17 cellular contexts compared by ENCODE assay signal in genomic region chr11:118048472-118049370, GRCh38. TPM values are rescaled to one million over a fixed set of nuclear protein-coding genes. Genes with fewer than 3 reads are reported as not detected.
A peak's percentile ranks its signal among the peaks of the same experiment; 100 is the strongest.
DNase-seq lines count a peak whose midpoint lies in the region; ATAC-seq and TF ChIP-seq lines count a peak whose summit lies in the region.
"Had no signal": no experiment of that assay in that cellular context is flagged by ENCODE, and none has a peak within 500 bp of the region (broad histone marks: within the 10 kb centered on the region; RNA-seq: fewer than 3 reads in every experiment).

No MANE protein-coding gene starts in this region.

- H3K9me3 ChIP-seq in CD4-positive, alpha-beta T cell (ENCODE audit: control insufficient read depth, low read length) = no peaks in the 10 kb centered on the region
- no peaks in the 10 kb centered on the region for H3K9me3 ChIP-seq in naive thymus-derived CD4-positive, alpha-beta T cell (ENCODE audit: control insufficient read depth in 2 of 3, low read length in 3 of 3)
- H3K9me3 ChIP-seq in SJCRH30 (replicated peaks) = no peaks in the 10 kb centered on the region
- H3K9me3 ChIP-seq: gastroesophageal sphincter, ovary, vagina had no signal

- no peaks in the 10 kb centered on the region for H3K36me3 ChIP-seq in naive thymus-derived CD4-positive, alpha-beta T cell (ENCODE audit: control insufficient read depth in 2 of 3, insufficient read depth in 3 of 3, low read length in 3 of 3)
- H3K36me3 ChIP-seq in SJCRH30 = no peaks in the 10 kb centered on the region
- H3K36me3 ChIP-seq: gastroesophageal sphincter, ovary, vagina had no signal

- H3K4me1 ChIP-seq in naive thymus-derived CD4-positive, alpha-beta T cell (ENCODE audit: control insufficient read depth in 2 of 2, insufficient read depth in 2 of 2, low read length in 2 of 2) = peaks cover 88 to 96% of the 10 kb centered on the region in 2 donors
- no peaks in the 10 kb centered on the region for H3K4me1 ChIP-seq in SJCRH30
- H3K4me1 ChIP-seq: gastroesophageal sphincter, vagina had no signal

- no peak for ATAC-seq in CD4-positive, alpha-beta T cell (ENCODE audit: poor library complexity)
- no peak for ATAC-seq in naive thymus-derived CD4-positive, alpha-beta T cell
- ATAC-seq: gastroesophageal sphincter had no signal

- peaks cover 93% of the 10 kb centered on the region for H3K4me1 Mint-ChIP-seq in CD4-positive, alpha-beta T cell (ENCODE audit: low read depth)
- H3K4me1 Mint-ChIP-seq in naive thymus-derived CD4-positive, alpha-beta T cell = peaks cover 66 to 96% (median 87%) of the 10 kb centered on the region in 7 donors

- intact Hi-C loops in CD4-positive, alpha-beta T cell (cut with DNase I, micrococcal nuclease) = loop anchor here in 1 of 2 experiments (5.0 kb wide), 1 partner anchor 41 kb away; no protein-coding TSS in a partner anchor
- intact Hi-C loops in naive thymus-derived CD4-positive, alpha-beta T cell (cut with micrococcal nuclease) = no loop called here

- H3K27me3 Mint-ChIP-seq in CD4-positive, alpha-beta T cell = no peaks in the 10 kb centered on the region
- no peaks in the 10 kb centered on the region for H3K27me3 Mint-ChIP-seq in naive thymus-derived CD4-positive, alpha-beta T cell

- peak overlapping the region; percentile 40 for H3K4me3 Mint-ChIP-seq in CD4-positive, alpha-beta T cell
- peak overlapping the region in 7 of 10 donors; percentile 1 to 69 (median 42) for H3K4me3 Mint-ChIP-seq in naive thymus-derived CD4-positive, alpha-beta T cell
- H3K4me3 Mint-ChIP-seq: HFFc6 had no signal

- no peak for DNase-seq in CD4-positive, alpha-beta T cell
- DNase-seq in GM12865 (ENCODE audit: low read depth) (peak; percentile 29), SJCRH30 (no peak), SKM-1 (lab: John Stamatoyannopoulos, UW; ENCODE audit: unreplicated experiment) (no peak)
- peak; percentile 53 for DNase-seq in activated CD8-positive, alpha-beta memory T cell treated with anti-CD3 and anti-CD28 coated beads, Interleukin-2, amount 50 U/mL, for 48 hours
- no peak for DNase-seq in naive thymus-derived CD4-positive, alpha-beta T cell
- DNase-seq in stimulated activated naive CD4-positive, alpha-beta T cell (lab: John Stamatoyannopoulos, UW) = no peak
- DNase-seq: DMS 273 treated with DMSO at 0.1 percent for 48 hours, GF-D8, HFFc6, NCI-H1092 treated with DMSO at 0.1 percent for 48 hours, NCI-H524 treated with DMSO at 0.1 percent for 48 hours, ovary had no signal

- POLR2A ChIA-PET in CD4-positive, alpha-beta T cell (lab: Charles Lee) = interaction anchor here (0.9 to 5.4 kb wide), 4 partner anchors 43 to 98 kb away, joined by 3 to 57 read pairs (median 10); no protein-coding TSS in a partner anchor
- POLR2A ChIA-PET in naive thymus-derived CD4-positive, alpha-beta T cell (lab: Charles Lee) = interaction anchor here (0.8 to 6.2 kb wide), 8 partner anchors 14 to 98 kb away, joined by 3 to 61 read pairs (median 12); partner anchors contain the start of gene IL10RA

- no peak overlapping the region for H3K27ac ChIP-seq in CD4-positive, alpha-beta T cell (ENCODE audit: low read depth, low read length)
- no peak overlapping the region for H3K27ac ChIP-seq in naive thymus-derived CD4-positive, alpha-beta T cell (ENCODE audit: low read depth, low read length)
- H3K27ac ChIP-seq in SJCRH30 = no peak overlapping the region
- H3K27ac ChIP-seq: epithelial cell of prostate, gastroesophageal sphincter, ovary, vagina had no signal

- no peaks in the 10 kb centered on the region for H3K27me3 ChIP-seq in CD4-positive, alpha-beta T cell (ENCODE audit: control insufficient read depth, insufficient read depth, low read length)
- no peaks in the 10 kb centered on the region for H3K27me3 ChIP-seq in naive thymus-derived CD4-positive, alpha-beta T cell (ENCODE audit: control insufficient read depth in 2 of 2, insufficient read depth in 2 of 2, low read length in 2 of 2)
- H3K27me3 ChIP-seq in SJCRH30 = no peaks in the 10 kb centered on the region
- H3K27me3 ChIP-seq: ovary, vagina had no signal

- no peaks in the 10 kb centered on the region for H3K36me3 Mint-ChIP-seq in CD4-positive, alpha-beta T cell (ENCODE audit: low read depth)
- peaks cover 0 to 4% (median 0%) of the 10 kb centered on the region in 5 donors for H3K36me3 Mint-ChIP-seq in naive thymus-derived CD4-positive, alpha-beta T cell

- peak overlapping the region; percentile 95 for H3K27ac Mint-ChIP-seq in CD4-positive, alpha-beta T cell
- H3K27ac Mint-ChIP-seq in naive thymus-derived CD4-positive, alpha-beta T cell = peak overlapping the region; percentile 65 to 94 (median 76)
- H3K27ac Mint-ChIP-seq: HFFc6 had no signal

- H3K4me3 ChIP-seq in GM12865 (ENCODE audit: low read depth, low read length) (no peak overlapping the region), SJCRH30 (no peak overlapping the region)
- no peak overlapping the region for H3K4me3 ChIP-seq in naive thymus-derived CD4-positive, alpha-beta T cell (ENCODE audit: low read length)
- H3K4me3 ChIP-seq: gastroesophageal sphincter, ovary, vagina had no signal

- CTCF ChIA-PET in CD4-positive, alpha-beta T cell (lab: Charles Lee) = interaction anchor here (0.7 to 1.6 kb wide), 4 partner anchors 52 to 622 kb away, joined by 3 to 5 read pairs (median 3); no protein-coding TSS in a partner anchor
- CTCF ChIA-PET in naive thymus-derived CD4-positive, alpha-beta T cell (lab: Charles Lee) = interaction anchor here (0.6 to 4.7 kb wide), 9 partner anchors 8 to 241 kb away, joined by 3 to 28 read pairs (median 3); partner anchors contain the start of gene IL10RA

- H3K9me3 Mint-ChIP-seq in CD4-positive, alpha-beta T cell = no peaks in the 10 kb centered on the region
- H3K9me3 Mint-ChIP-seq in naive thymus-derived CD4-positive, alpha-beta T cell = no peaks in the 10 kb centered on the region
- H3K9me3 Mint-ChIP-seq: HFFc6 had no signal

- TF ChIP-seq CTCF in CD4-positive, alpha-beta T cell (IDR thresholded peaks at IDR 0.05) = no peak
- TF ChIP-seq CTCF in GM12865 (IDR thresholded peaks at IDR 0.05; ENCODE audit: insufficient read depth, low read depth, low read length, missing control alignments) = no peak

RNA-seq across cellular contexts. Expression of gene TMPRSS4, which starts 28.2 kb away (rescaled TPM):
- not detected for total RNA-seq in CD4-positive, alpha-beta T cell
- total RNA-seq in naive thymus-derived CD4-positive, alpha-beta T cell = not detected
- not detected for polyA plus RNA-seq in naive thymus-derived CD4-positive, alpha-beta T cell
- total RNA-seq in SJCRH30 (2014; rRNA removed; shearing (Covaris generic)) = not detected in 2 replicates
- total RNA-seq: HFFc6 had no signal
- polyA plus RNA-seq: ovary had no signal

RNA-seq across cellular contexts. Expression of gene SMIM35, which starts 38.0 kb away (rescaled TPM):
- total RNA-seq in CD4-positive, alpha-beta T cell = under 1 TPM; 0.06 to 0.08 TPM
- total RNA-seq in naive thymus-derived CD4-positive, alpha-beta T cell = under 1 TPM in 3 of 5 experiments, not detected in 2; 0.11 to 0.60 (median 0.37) TPM
- under 1 TPM in 1 of 2 donors, not detected in 1; 0.18 TPM for polyA plus RNA-seq in naive thymus-derived CD4-positive, alpha-beta T cell
- not detected in 2 replicates for total RNA-seq in SJCRH30 (2014; rRNA removed; shearing (Covaris generic))
- total RNA-seq: HFFc6, HT-29, ovary, vagina had no signal

Comparison
In these comparisons a context has a peak if more than half of its experiments do, and no peak if none do; other contexts are left out.
1. DNase-seq: peak in GM12865 (single experiment) and activated CD8-positive, alpha-beta memory T cell treated with anti-CD3 and anti-CD28 coated beads, Interleukin-2, amount 50 U/mL, for 48 hours (single experiment); none in CD4-positive, alpha-beta T cell (0 of 10), naive thymus-derived CD4-positive, alpha-beta T cell (0 of 9), SJCRH30 (0 of 2), SKM-1 (single experiment) and stimulated activated naive CD4-positive, alpha-beta T cell (0 of 6).